In the genomic region with DNA sequence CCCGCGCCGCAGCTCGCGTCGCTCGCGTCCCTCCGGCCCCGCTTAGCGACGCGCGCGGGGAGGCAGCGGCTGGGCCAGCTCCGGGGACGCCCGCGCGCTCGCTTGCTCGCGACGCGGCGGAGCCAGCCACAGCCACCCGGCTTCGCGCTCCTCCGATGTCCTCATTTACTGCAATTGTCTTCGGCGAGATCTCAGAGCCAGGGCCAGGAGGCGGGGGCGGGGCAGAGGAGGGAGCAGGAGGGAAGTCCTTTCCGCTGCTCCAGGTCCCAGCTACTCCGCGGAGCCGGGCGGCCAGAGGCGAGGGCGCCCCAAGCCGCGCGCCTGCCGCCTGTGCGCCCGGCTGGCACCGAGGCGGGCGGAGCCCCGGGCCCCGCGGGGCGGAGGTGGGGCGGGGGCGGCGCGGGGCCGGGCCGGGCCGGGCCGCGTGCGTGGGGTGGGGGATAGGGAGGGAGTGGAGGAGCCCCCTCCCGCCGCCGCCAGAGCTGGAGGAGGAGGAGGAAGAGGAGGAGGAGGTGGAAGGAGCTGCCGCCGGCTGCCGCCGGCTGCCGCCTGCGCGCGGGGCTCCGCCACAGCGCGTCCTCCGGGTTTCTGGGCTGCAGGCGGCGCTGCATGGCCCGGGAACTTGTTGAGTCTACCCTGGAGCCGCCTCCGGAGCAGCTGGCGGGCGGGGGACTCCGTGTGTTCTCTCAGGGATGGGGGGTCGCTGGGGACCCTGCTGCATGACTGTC, we compare ENCODE assay signal across 8 cellular contexts. TPM values are rescaled to one million over a fixed set of nuclear protein-coding genes. Genes with fewer than 3 reads are reported as not detected.
A peak's percentile ranks its signal among the peaks of the same experiment; 100 is the strongest.
DNase-seq lines count a peak whose midpoint lies in the region; ATAC-seq and TF ChIP-seq lines count a peak whose summit lies in the region.

A gene with protein sequence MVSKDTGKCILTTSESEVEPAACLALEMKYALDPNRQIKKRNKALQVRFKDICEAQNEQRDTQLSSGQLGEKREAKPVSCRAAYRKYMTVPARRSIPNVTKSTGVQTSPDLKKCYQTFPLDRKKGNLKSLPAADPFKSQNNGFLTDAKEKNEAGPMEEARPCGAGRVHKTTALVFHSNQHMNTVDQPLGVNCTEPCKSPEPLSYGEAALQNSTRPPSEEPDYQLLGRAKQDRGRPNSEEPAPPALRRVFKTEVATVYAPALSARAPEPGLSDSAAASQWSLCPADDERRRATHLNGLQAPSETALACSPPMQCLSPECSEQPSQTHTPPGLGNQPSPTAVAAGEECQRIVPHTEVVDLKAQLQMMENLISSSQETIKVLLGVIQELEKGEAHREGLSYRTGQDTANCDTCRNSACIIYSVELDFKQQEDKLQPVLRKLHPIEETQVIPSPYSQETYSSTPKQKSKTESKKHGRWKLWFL (minus strand): TSS at position 365 of the 728 bp plus-strand sequence. CDS start 20,196 bp downstream, outside the sequence.

- in situ Hi-C loops in GM13977 (cut with MboI; ENCODE audit: low pct_unique_long_range_greater_than_20kb, low sequenced_read_pairs, unreplicated experiment), result no loop called here

- POLR2A ChIA-PET in naive thymus-derived CD8-positive, alpha-beta T cell (lab: Charles Lee), result no interaction called here

- H3K27me3 Mint-ChIP-seq in naive thymus-derived CD8-positive, alpha-beta T cell, result peaks cover 15 to 41% (median 29%) of the 10 kb centered on the region in 5 donors

- H3K9ac ChIP-seq in ES-I3 (ENCODE audit: low read depth, low read length), result peak within 1 kb of the TSS; percentile 56
- H3K9ac ChIP-seq in rectal smooth muscle tissue (ENCODE audit: low read length), result no peak within 1 kb of the TSS

- peaks cover 0 to 3% (median under 1%) of the 10 kb centered on the region in 4 donors for H3K4me1 Mint-ChIP-seq in naive thymus-derived CD8-positive, alpha-beta T cell

- intact Hi-C loops in heart left ventricle (cut with DNase I), result loop anchor here in 1 of 10 donors (10.0 kb wide), 1 partner anchor 138 kb away; no protein-coding TSS in a partner anchor

- H3K36me3 ChIP-seq in ES-I3 (ENCODE audit: insufficient read depth, low read length), result no peaks in the 10 kb centered on the region; the same call in 1 of the 2 replicates
- H3K36me3 ChIP-seq in heart left ventricle, result peaks cover 0 to 7% (median 0%) of the 10 kb centered on the region in 9 donors
- no peaks in the 10 kb centered on the region for H3K36me3 ChIP-seq in rectal smooth muscle tissue (ENCODE audit: control insufficient read depth, insufficient read depth, low read length)

- no peak within 1 kb of the TSS for H3K4me3 Mint-ChIP-seq in naive thymus-derived CD8-positive, alpha-beta T cell

- H3K36me3 Mint-ChIP-seq in naive thymus-derived CD8-positive, alpha-beta T cell, result no peaks in the 10 kb centered on the region

- DNase-seq in heart left ventricle (peak in 3 of 5 donors; percentile 38 to 52 (median 47)), GM13977 (ENCODE audit: low spot score) (no peak), NK-92 (lab: John Stamatoyannopoulos, UW; ENCODE audit: unreplicated experiment) (no peak)
- no peak for DNase-seq in naive thymus-derived CD8-positive, alpha-beta T cell

- no peak for TF ChIP-seq POLR2A in heart left ventricle (IDR thresholded peaks at IDR 0.05)

- WGBS in heart left ventricle, 4 donors, result 0 to 4% (median 1%) methylated on average over 16 to 89 of the region's 89 CpGs

- H3K4me1 ChIP-seq in ES-I3 (ENCODE audit: insufficient read depth, low read length) (peaks cover 4% of the 10 kb centered on the region; the same call in 1 of the 2 replicates), heart left ventricle (peaks cover 0 to 28% (median 13%) of the 10 kb centered on the region in 12 donors), rectal smooth muscle tissue (ENCODE audit: control insufficient read depth, insufficient read depth, low read length) (no peaks in the 10 kb centered on the region)

- H3K27ac Mint-ChIP-seq in naive thymus-derived CD8-positive, alpha-beta T cell, result no peak within 1 kb of the TSS

- H3K27me3 ChIP-seq in heart left ventricle (peaks cover 0 to 19% (median 0%) of the 10 kb centered on the region in 9 donors), rectal smooth muscle tissue (ENCODE audit: control insufficient read depth, insufficient read depth, low read length) (no peaks in the 10 kb centered on the region)

- peak; percentile 56 for ATAC-seq in SK-N-SH treated with all-trans-retinoic acid at 6 μM for 48 hours
- ATAC-seq in heart left ventricle, result peak in 3 of 4 donors; percentile 48 to 64 (median 58)
- no peak for ATAC-seq in HG02610 (IDR thresholded peaks at IDR 0.05; ENCODE audit: unreplicated experiment)
- ATAC-seq in naive thymus-derived CD8-positive, alpha-beta T cell, result no peak

- H3K9me3 Mint-ChIP-seq in naive thymus-derived CD8-positive, alpha-beta T cell, result peaks cover 0 to 2% (median 0%) of the 10 kb centered on the region in 9 donors

- H3K4me3 ChIP-seq in heart left ventricle (peak within 1 kb of the TSS; percentile 22 to 64 (median 50)), rectal smooth muscle tissue (ENCODE audit: low read length) (peak within 1 kb of the TSS; percentile 45)

- no peak within 1 kb of the TSS for H3K27ac ChIP-seq in heart left ventricle
- no peak within 1 kb of the TSS for H3K27ac ChIP-seq in rectal smooth muscle tissue (ENCODE audit: low read depth, low read length)

- peak in 5 of 12 donors; percentile 13 to 36 (median 28) for TF ChIP-seq CTCF in heart left ventricle (IDR thresholded peaks at IDR 0.05)
- TF ChIP-seq CTCF in GM13977 (IDR thresholded peaks at IDR 0.05; ENCODE audit: extremely low read depth, insufficient read depth, missing control alignments), result no peak

- H3K9me3 ChIP-seq in ES-I3 (ENCODE audit: control insufficient read depth, insufficient read depth, low read length), result no peaks in the 10 kb centered on the region
- no peaks in the 10 kb centered on the region for H3K9me3 ChIP-seq in heart left ventricle

TF ChIP-seq in SK-N-SH treated with all-trans-retinoic acid at 6 μM for 48 hours, 23 proteins besides CTCF, POLR2A, EP300 and RAD21 (continues in another document):
- TF ChIP-seq TCF4 (CRISPR knock-in tag; IDR thresholded peaks at IDR 0.05; ENCODE audit: borderline replicate concordance) (no peak), ESRRG (CRISPR knock-in tag; IDR thresholded peaks at IDR 0.05) (no peak), BACH2 (CRISPR knock-in tag; IDR thresholded peaks at IDR 0.05; ENCODE audit: borderline replicate concordance) (no peak), ZNF565 (CRISPR knock-in tag; conservative IDR thresholded peaks at IDR 0.05; ENCODE audit: low read depth) (no peak), ARNTL (CRISPR knock-in tag; IDR thresholded peaks at IDR 0.05; ENCODE audit: borderline replicate concordance, low read depth) (no peak), ZNF70 (CRISPR knock-in tag; IDR thresholded peaks at IDR 0.05) (no peak), ZNF8 (CRISPR knock-in tag; IDR thresholded peaks at IDR 0.05) (no peak), SNAI2 (CRISPR knock-in tag; IDR thresholded peaks at IDR 0.05) (no peak), ISL1 (CRISPR knock-in tag; IDR thresholded peaks at IDR 0.05) (no peak), PPARA (CRISPR knock-in tag; IDR thresholded peaks at IDR 0.05; ENCODE audit: borderline replicate concordance) (no peak), ZFP3 (CRISPR knock-in tag; IDR thresholded peaks at IDR 0.05) (no peak), CSDC2 (CRISPR knock-in tag; IDR thresholded peaks at IDR 0.05) (no peak), OSR1 (CRISPR knock-in tag; IDR thresholded peaks at IDR 0.05) (no peak)
- TF ChIP-seq, protein P1, sequence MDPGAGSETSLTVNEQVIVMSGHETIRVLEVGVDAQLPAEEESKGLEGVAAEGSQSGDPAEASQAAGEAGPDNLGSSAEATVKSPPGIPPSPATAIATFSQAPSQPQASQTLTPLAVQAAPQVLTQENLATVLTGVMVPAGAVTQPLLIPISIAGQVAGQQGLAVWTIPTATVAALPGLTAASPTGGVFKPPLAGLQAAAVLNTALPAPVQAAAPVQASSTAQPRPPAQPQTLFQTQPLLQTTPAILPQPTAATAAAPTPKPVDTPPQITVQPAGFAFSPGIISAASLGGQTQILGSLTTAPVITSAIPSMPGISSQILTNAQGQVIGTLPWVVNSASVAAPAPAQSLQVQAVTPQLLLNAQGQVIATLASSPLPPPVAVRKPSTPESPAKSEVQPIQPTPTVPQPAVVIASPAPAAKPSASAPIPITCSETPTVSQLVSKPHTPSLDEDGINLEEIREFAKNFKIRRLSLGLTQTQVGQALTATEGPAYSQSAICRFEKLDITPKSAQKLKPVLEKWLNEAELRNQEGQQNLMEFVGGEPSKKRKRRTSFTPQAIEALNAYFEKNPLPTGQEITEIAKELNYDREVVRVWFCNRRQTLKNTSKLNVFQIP (CRISPR knock-in tag; IDR thresholded peaks at IDR 0.05; ENCODE audit: borderline replicate concordance, low read depth), result no peak
- TF ChIP-seq, protein P2, sequence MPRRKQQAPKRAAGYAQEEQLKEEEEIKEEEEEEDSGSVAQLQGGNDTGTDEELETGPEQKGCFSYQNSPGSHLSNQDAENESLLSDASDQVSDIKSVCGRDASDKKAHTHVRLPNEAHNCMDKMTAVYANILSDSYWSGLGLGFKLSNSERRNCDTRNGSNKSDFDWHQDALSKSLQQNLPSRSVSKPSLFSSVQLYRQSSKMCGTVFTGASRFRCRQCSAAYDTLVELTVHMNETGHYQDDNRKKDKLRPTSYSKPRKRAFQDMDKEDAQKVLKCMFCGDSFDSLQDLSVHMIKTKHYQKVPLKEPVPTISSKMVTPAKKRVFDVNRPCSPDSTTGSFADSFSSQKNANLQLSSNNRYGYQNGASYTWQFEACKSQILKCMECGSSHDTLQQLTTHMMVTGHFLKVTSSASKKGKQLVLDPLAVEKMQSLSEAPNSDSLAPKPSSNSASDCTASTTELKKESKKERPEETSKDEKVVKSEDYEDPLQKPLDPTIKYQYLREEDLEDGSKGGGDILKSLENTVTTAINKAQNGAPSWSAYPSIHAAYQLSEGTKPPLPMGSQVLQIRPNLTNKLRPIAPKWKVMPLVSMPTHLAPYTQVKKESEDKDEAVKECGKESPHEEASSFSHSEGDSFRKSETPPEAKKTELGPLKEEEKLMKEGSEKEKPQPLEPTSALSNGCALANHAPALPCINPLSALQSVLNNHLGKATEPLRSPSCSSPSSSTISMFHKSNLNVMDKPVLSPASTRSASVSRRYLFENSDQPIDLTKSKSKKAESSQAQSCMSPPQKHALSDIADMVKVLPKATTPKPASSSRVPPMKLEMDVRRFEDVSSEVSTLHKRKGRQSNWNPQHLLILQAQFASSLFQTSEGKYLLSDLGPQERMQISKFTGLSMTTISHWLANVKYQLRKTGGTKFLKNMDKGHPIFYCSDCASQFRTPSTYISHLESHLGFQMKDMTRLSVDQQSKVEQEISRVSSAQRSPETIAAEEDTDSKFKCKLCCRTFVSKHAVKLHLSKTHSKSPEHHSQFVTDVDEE (CRISPR knock-in tag; IDR thresholded peaks at IDR 0.05), result no peak

RNA-seq across cellular contexts. Expression of the gene that starts here (rescaled TPM):
- under 1 TPM in 6 of 9 donors, not detected in 3; 0.07 to 0.37 (median 0.14) TPM for total RNA-seq in heart left ventricle
- under 1 TPM in 1 of 2 donors, not detected in 1; 0.01 TPM for polyA plus RNA-seq in heart left ventricle
- not detected for total RNA-seq in naive thymus-derived CD8-positive, alpha-beta T cell
- not detected for polyA plus RNA-seq in naive thymus-derived CD8-positive, alpha-beta T cell

Comparison
In these comparisons a context has a peak if more than half of its experiments do, and no peak if none do; other contexts are left out.
1. Peak in DNase-seq, ATAC-seq and H3K4me3 ChIP-seq in heart left ventricle; RNA of the gene not detected or under 1 TPM.